ENCODE assay signal across 9 cellular contexts in the genomic region with DNA sequence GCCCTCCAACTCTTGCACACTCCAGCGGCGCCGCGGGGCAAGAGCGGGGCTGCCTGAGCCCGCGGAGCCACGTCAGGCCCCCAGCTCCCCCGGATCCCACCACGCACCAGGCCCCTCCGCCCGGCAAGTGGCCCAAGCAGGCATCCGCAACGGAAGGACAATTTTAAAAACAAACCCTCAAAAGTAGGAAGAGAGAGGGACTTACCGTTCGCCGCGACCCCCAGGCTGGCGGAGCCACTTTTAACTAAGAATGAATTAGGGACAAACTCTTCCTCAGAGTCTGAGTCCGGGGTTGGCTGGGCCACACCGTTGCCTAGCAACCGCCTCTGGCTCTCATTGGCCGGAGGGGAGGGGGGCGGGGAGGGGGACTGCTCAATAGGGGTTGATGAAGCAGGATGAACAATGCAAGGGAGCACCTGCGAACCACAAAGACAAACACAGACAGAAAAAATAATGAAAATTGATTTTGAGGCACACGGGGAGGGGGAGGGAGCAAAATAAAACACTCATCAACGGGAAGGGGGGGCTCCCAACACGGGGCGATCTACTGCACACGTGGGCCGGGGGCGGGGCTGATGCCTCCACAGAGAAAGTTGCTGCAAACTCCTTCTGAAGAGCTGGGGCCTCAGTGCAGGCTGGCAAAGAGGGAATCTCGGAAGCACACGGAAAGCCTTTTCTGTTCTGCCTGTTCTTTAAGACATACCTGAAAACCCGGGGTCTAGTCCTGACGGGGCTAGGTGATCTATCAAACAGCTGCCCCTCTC.
DNase-seq lines count a peak whose midpoint lies in the region; ATAC-seq and TF ChIP-seq lines count a peak whose summit lies in the region.
"Had no signal": no experiment of that assay in that cellular context is flagged by ENCODE, and none has a peak within 500 bp of the region (broad histone marks: within the 10 kb centered on the region; RNA-seq: fewer than 3 reads in every experiment).

No MANE protein-coding gene starts in this region.

- no TSS peak for BruUV-seq in Calu3 (replicated peaks; lab: Mats Ljungman, UMichigan)

- H3K27me3 Mint-ChIP-seq in T-helper 2 cell treated with Interferon-gamma antibody and Interleukin-4, amounts not matched to agents 5 μg/mL and 100 μg/mL, for 36 hours (ENCODE audit: low read depth) = peaks cover 30% of the 10 kb centered on the region
- H3K27me3 Mint-ChIP-seq in Calu3 (ENCODE audit: unreplicated experiment) = peaks cover 25% of the 10 kb centered on the region

- TF ChIP-seq CTCF in GM13977 (IDR thresholded peaks at IDR 0.05; ENCODE audit: extremely low read depth, insufficient read depth, missing control alignments) (no peak), fibroblast of mammary gland (conservative IDR thresholded peaks at IDR 0.05; ENCODE audit: control insufficient read depth, insufficient read depth, low read depth, low read length) (no peak), Calu3 (IDR thresholded peaks at IDR 0.05; ENCODE audit: unreplicated experiment) (no peak)

- intact Hi-C loops in Calu3 (cut with micrococcal nuclease; ENCODE audit: unreplicated experiment) = loop anchor here (1.0 to 5.0 kb wide), 4 partner anchors 130 to 316 kb away; no protein-coding TSS in a partner anchor

- in situ Hi-C loops in GM13977 (cut with MboI; ENCODE audit: low pct_unique_long_range_greater_than_20kb, low sequenced_read_pairs, unreplicated experiment) = no loop called here

- H3K9me3 Mint-ChIP-seq in T-helper 2 cell treated with Interferon-gamma antibody and Interleukin-4, amounts not matched to agents 5 μg/mL and 100 μg/mL, for 36 hours = no peaks in the 10 kb centered on the region
- no peaks in the 10 kb centered on the region for H3K9me3 Mint-ChIP-seq in Calu3 (ENCODE audit: low read depth, unreplicated experiment)

- no peaks in the 10 kb centered on the region for H3K4me1 Mint-ChIP-seq in T-helper 2 cell treated with Interferon-gamma antibody and Interleukin-4, amounts not matched to agents 5 μg/mL and 100 μg/mL, for 36 hours (ENCODE audit: low read depth)
- H3K4me1 Mint-ChIP-seq in Calu3 (ENCODE audit: low read depth, unreplicated experiment) = peaks cover 8% of the 10 kb centered on the region

- no peaks in the 10 kb centered on the region for H3K36me3 Mint-ChIP-seq in T-helper 2 cell treated with Interferon-gamma antibody and Interleukin-4, amounts not matched to agents 5 μg/mL and 100 μg/mL, for 36 hours (ENCODE audit: low read depth)
- no peaks in the 10 kb centered on the region for H3K36me3 Mint-ChIP-seq in Calu3 (ENCODE audit: insufficient read depth, unreplicated experiment)

- ATAC-seq in HG02970 (IDR thresholded peaks at IDR 0.05; ENCODE audit: low FRiP score, unreplicated experiment) = no peak

- CTCF ChIA-PET in Calu3 (lab: Charles Lee) = interaction anchor here (1.7 kb wide), 1 partner anchor 317 kb away, joined by 8 read pairs; no protein-coding TSS in a partner anchor

- DNase-seq in GM13977 (ENCODE audit: low spot score) = peak; percentile 47
- peak; percentile 86 for DNase-seq in NCI-H510A (lab: John Stamatoyannopoulos, UW)
- DNase-seq in fibroblast of mammary gland (ENCODE audit: low read depth) = peak; percentile 30
- peak; percentile 52 for DNase-seq in pons (ENCODE audit: low spot score)
- DNase-seq in T-helper 2 cell treated with Interferon-gamma antibody and Interleukin-4, amounts not matched to agents 5 μg/mL and 100 μg/mL, for 36 hours (ENCODE audit: low spot score) = no peak
- no peak for DNase-seq in Calu3
- no peak for DNase-seq in SKM-1 (lab: John Stamatoyannopoulos, UW; ENCODE audit: unreplicated experiment)
- DNase-seq: activated naive CD4-positive, alpha-beta T cell had no signal

- H3K27ac Mint-ChIP-seq in T-helper 2 cell treated with Interferon-gamma antibody and Interleukin-4, amounts not matched to agents 5 μg/mL and 100 μg/mL, for 36 hours = no peak overlapping the region
- H3K27ac Mint-ChIP-seq in Calu3 (ENCODE audit: unreplicated experiment) = no peak overlapping the region

- H3K4me3 ChIP-seq in fibroblast of mammary gland (ENCODE audit: control insufficient read depth, low read depth, low read length) = no peak overlapping the region

- no peak overlapping the region for H3K4me3 Mint-ChIP-seq in T-helper 2 cell treated with Interferon-gamma antibody and Interleukin-4, amounts not matched to agents 5 μg/mL and 100 μg/mL, for 36 hours
- no peak overlapping the region for H3K4me3 Mint-ChIP-seq in Calu3 (ENCODE audit: low read depth, unreplicated experiment)

Comparison
In these comparisons a context has a peak if more than half of its experiments do, and no peak if none do; other contexts are left out.
1. DNase-seq: peak in GM13977 (single experiment), NCI-H510A (single experiment), fibroblast of mammary gland (single experiment) and pons (single experiment); none in T-helper 2 cell treated with Interferon-gamma antibody and Interleukin-4, amounts not matched to agents 5 μg/mL and 100 μg/mL, for 36 hours (single experiment), Calu3 (single experiment) and SKM-1 (single experiment).